Comparison of ENCODE assay signal across 1 cellular context in genomic region chr7:150384406-150385239, GRCh38.
TF ChIP-seq lines count a peak whose summit lies in the region.

No MANE protein-coding gene starts in this region.

TF ChIP-seq in H1, 55 proteins besides CTCF, POLR2A, EP300 and RAD21 (continued from another document):
- TF ChIP-seq CHD7 (IDR thresholded peaks at IDR 0.05; ENCODE audit: insufficient replicate concordance, low read length) (no peak), JUND (IDR thresholded peaks at IDR 0.05; ENCODE audit: low read length) (no peak), RNF2 (IDR thresholded peaks at IDR 0.05; ENCODE audit: borderline replicate concordance, low read depth, low read length, missing control alignments, poor library complexity, severe bottlenecking) (no peak), SP4 (IDR thresholded peaks at IDR 0.05; ENCODE audit: low read length) (no peak), MAFK (IDR thresholded peaks at IDR 0.05; ENCODE audit: low read depth, low read length) (no peak), EZH2 (IDR thresholded peaks at IDR 0.05; ENCODE audit: low read depth, low read length, severe bottlenecking) (no peak), CREB1 (IDR thresholded peaks at IDR 0.05) (no peak), TCF12 (IDR thresholded peaks at IDR 0.05; ENCODE audit: low read depth, low read length) (no peak), SP1 (IDR thresholded peaks at IDR 0.05; ENCODE audit: low read depth, low read length) (no peak), CEBPB (IDR thresholded peaks at IDR 0.05; ENCODE audit: low read depth, low read length) (no peak), GTF2F1 (IDR thresholded peaks at IDR 0.05; ENCODE audit: borderline replicate concordance, low read depth, low read length) (no peak)
